ENCODE assay signal across 8 cellular contexts in the genomic region with DNA sequence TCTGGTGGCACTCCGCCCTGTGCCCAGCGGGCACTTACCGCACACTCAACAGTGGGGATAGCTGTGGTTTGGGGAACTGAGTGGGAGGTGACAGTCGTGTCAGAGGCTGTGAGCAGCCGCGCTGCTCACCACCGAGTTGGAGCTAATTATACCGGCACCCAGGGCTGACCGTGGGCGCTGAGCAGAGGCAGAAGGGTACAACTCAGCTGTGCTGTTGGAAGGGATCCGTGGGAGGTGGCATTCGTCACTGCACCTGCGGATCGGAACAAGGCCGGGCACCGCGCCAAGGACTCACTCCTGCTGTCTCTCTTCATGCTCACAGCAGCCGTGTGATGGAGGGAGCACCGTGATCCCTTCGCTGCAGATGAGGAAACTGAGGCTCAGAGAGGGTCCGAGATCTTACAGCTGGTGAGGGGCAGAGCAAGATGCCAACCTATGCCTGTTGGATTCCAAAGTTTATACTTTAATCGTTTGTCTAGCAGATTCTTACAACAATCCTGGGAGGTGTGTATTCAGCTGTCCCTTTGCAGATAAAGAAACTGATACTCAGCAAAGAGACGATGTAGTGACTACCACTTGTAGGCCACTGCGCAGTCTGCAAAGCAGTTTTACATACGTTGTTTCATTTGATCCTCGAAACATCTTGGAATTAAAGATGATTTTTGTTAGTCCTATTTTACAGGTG.
DNase-seq lines count a peak whose midpoint lies in the region; ATAC-seq, FAIRE-seq and TF ChIP-seq lines count a peak whose summit lies in the region.

No MANE protein-coding gene starts in this region.

- TF ChIP-seq CTCF in GM13976 (IDR thresholded peaks at IDR 0.05; ENCODE audit: borderline replicate concordance, control extremely low read depth, extremely low read depth, insufficient read depth, missing control alignments) (no peak), choroid plexus epithelial cell (conservative IDR thresholded peaks at IDR 0.05; ENCODE audit: low read depth, low read length) (no peak)

- peak overlapping the region; percentile 62 for H3K4me3 ChIP-seq in choroid plexus epithelial cell (ENCODE audit: low read depth, low read length)

- DNase-seq in GM13976 (ENCODE audit: low spot score) (peak; percentile 45), NCI-H146 (lab: John Stamatoyannopoulos, UW) (peak; percentile 88), choroid plexus epithelial cell (ENCODE audit: low read depth) (no peak), memory B cell (ENCODE audit: low spot score in 2 of 2) (peak in 1 of 2 donors; percentile 43), H54 (ENCODE audit: insufficient read length, low spot score) (no peak)
- DNase-seq in activated CD4-positive, CD25-positive, alpha-beta regulatory T cell treated with anti-CD3 and anti-CD28 coated beads, Interleukin-2, amount 50 U/mL, for 72 hours = peak; percentile 79
- peak; percentile 85 for DNase-seq in stimulated activated CD8-positive, alpha-beta memory T cell treated with anti-CD3 and anti-CD28 coated beads, Interleukin-12 subunit alpha, Interleukin-12 subunit beta, amount 100 ng/mL, for 4 hours (ENCODE audit: low read depth)

- ATAC-seq in HG02798 (IDR thresholded peaks at IDR 0.05; ENCODE audit: poor library complexity, unreplicated experiment) (peak; percentile 54), memory B cell (ENCODE audit: low read depth) (peak; percentile 46)

- no peak for FAIRE-seq in H54 (lab: Jason Lieb, UNC)

- peaks cover 3% of the 10 kb centered on the region for H3K36me3 Mint-ChIP-seq in memory B cell

- peaks cover 28% of the 10 kb centered on the region for H3K4me1 Mint-ChIP-seq in memory B cell

- peak overlapping the region; percentile 98 for H3K4me3 Mint-ChIP-seq in memory B cell

- no peak for TF ChIP-seq POLR2A in H54 (IDR thresholded peaks at IDR 0.05; ENCODE audit: low read depth, low read length)

- H3K9me3 Mint-ChIP-seq in memory B cell = no peaks in the 10 kb centered on the region

- peak overlapping the region; percentile 98 for H3K27ac Mint-ChIP-seq in memory B cell

- H3K27me3 Mint-ChIP-seq in memory B cell = no peaks in the 10 kb centered on the region

- in situ Hi-C loops in GM13976 (cut with MboI; ENCODE audit: low sequenced_read_pairs, unreplicated experiment) = no loop called here

Comparison
In these comparisons a context has a peak if more than half of its experiments do, and no peak if none do; other contexts are left out.
1. DNase-seq: peak in GM13976 (single experiment), NCI-H146 (single experiment), activated CD4-positive, CD25-positive, alpha-beta regulatory T cell treated with anti-CD3 and anti-CD28 coated beads, Interleukin-2, amount 50 U/mL, for 72 hours (single experiment) and stimulated activated CD8-positive, alpha-beta memory T cell treated with anti-CD3 and anti-CD28 coated beads, Interleukin-12 subunit alpha, Interleukin-12 subunit beta, amount 100 ng/mL, for 4 hours (single experiment); none in choroid plexus epithelial cell (single experiment) and H54 (single experiment).